Comparison of ENCODE assay signal across 22 cellular contexts in genomic region chr13:53520132-53520531, GRCh38.
DNase-seq lines count a peak whose midpoint lies in the region; ATAC-seq and TF ChIP-seq lines count a peak whose summit lies in the region.
"Had no signal": no experiment of that assay in that cellular context is flagged by ENCODE, and none has a peak within 500 bp of the region (broad histone marks: within the 10 kb centered on the region; RNA-seq: fewer than 3 reads in every experiment).

No MANE protein-coding gene starts in this region.

- DNase-seq in GM23338 (ENCODE audit: low spot score) = no peak
- DNase-seq in WTC11 (ENCODE audit: low spot score) = no peak
- DNase-seq in iPS-NIHi11 (ENCODE audit: low spot score) = peak; percentile 16
- no peak for DNase-seq in neural progenitor cell (ENCODE audit: low spot score)
- no peak for DNase-seq in effector CD8-positive, alpha-beta T cell (lab: John Stamatoyannopoulos, UW)
- DNase-seq in GM19240 (ENCODE audit: insufficient read length, low spot score) = no peak
- no peak for DNase-seq in NCI-H2029 (lab: John Stamatoyannopoulos, UW)
- DNase-seq: Caco-2; CD4-positive, CD25-positive, alpha-beta regulatory T cell; CD8-positive, alpha-beta T cell; DMS79; EL; GDM1; GOT3; H9 had no signal

- H3K27ac Mint-ChIP-seq in GM23338 (no peak overlapping the region), WTC11 (no peak overlapping the region), neural progenitor cell (peak overlapping the region; percentile 75)
- H3K27ac Mint-ChIP-seq: B cell; CD4-positive, CD25-positive, alpha-beta regulatory T cell; CD8-positive, alpha-beta T cell; H9 had no signal

- H3F3A ChIP-seq in GM23338 (replicated peaks; ENCODE audit: low read depth) (no peaks in the 10 kb centered on the region), neural progenitor cell (ENCODE audit: low read depth) (no peaks in the 10 kb centered on the region)

- H3K27me3 Mint-ChIP-seq in GM23338 (ENCODE audit: insufficient read depth, low read depth, poor library complexity) (no peaks in the 10 kb centered on the region), WTC11 (ENCODE audit: low read depth) (no peaks in the 10 kb centered on the region), neural progenitor cell (ENCODE audit: insufficient read depth, low read depth) (no peaks in the 10 kb centered on the region)
- H3K27me3 Mint-ChIP-seq: B cell; CD4-positive, CD25-positive, alpha-beta regulatory T cell had no signal

- no peak overlapping the region for H3K27ac ChIP-seq in GM23338 (ENCODE audit: low read depth)
- no peak overlapping the region for H3K27ac ChIP-seq in neural progenitor cell
- H3K27ac ChIP-seq: 22Rv1, BLaER1, C4-2B had no signal

- H3K9me3 ChIP-seq in neural progenitor cell (ENCODE audit: low read depth) = no peaks in the 10 kb centered on the region
- H3K9me3 ChIP-seq: BLaER1, Caco-2 had no signal

- ATAC-seq in GM23338 (peak; percentile 76), WTC11 (peak; percentile 78), esophagus mucosa (no peak)
- ATAC-seq: CD8-positive, alpha-beta T cell; GM12878; HCT116 had no signal

- H3K36me3 ChIP-seq in GM23338 (ENCODE audit: insufficient read depth) (no peaks in the 10 kb centered on the region), neural progenitor cell (no peaks in the 10 kb centered on the region)
- H3K36me3 ChIP-seq: BLaER1 had no signal

- H3K4me3 Mint-ChIP-seq in GM23338 (no peak overlapping the region), WTC11 (no peak overlapping the region), neural progenitor cell (no peak overlapping the region)
- H3K4me3 Mint-ChIP-seq: B cell; CD4-positive, CD25-positive, alpha-beta regulatory T cell; CD8-positive, alpha-beta T cell; H9 had no signal

- H3K9ac ChIP-seq in neural progenitor cell = no peak overlapping the region
- H3K9ac ChIP-seq: BLaER1 had no signal

- H3K9me2 ChIP-seq in GM23338 (ENCODE audit: insufficient read depth) = peaks cover 5% of the 10 kb centered on the region; the same call in 1 of the 2 replicates

- H3K4me2 ChIP-seq in GM23338 = no peak overlapping the region
- H3K4me2 ChIP-seq in neural progenitor cell = no peak overlapping the region
- H3K4me2 ChIP-seq: BLaER1 had no signal

- no peak overlapping the region for H3K4me3 ChIP-seq in GM23338
- no peak overlapping the region for H3K4me3 ChIP-seq in neural progenitor cell
- H3K4me3 ChIP-seq: BLaER1, GM12878 had no signal

- peak overlapping the region; percentile 29; the same call in 1 of the 2 replicates for H2AFZ ChIP-seq in GM23338
- H2AFZ ChIP-seq in neural progenitor cell (replicated peaks) = no peak overlapping the region

- H4K20me1 ChIP-seq in GM23338 (replicated peaks; ENCODE audit: insufficient read depth) (no peaks in the 10 kb centered on the region), neural progenitor cell (ENCODE audit: low read depth) (no peaks in the 10 kb centered on the region)
- H4K20me1 ChIP-seq: BLaER1 had no signal

- H3K27me3 ChIP-seq in GM23338 (ENCODE audit: insufficient read depth) (no peaks in the 10 kb centered on the region), neural progenitor cell (no peaks in the 10 kb centered on the region)
- H3K27me3 ChIP-seq: BLaER1 had no signal

- CTCF ChIA-PET in WTC11 (lab: Charles Lee) = no interaction called here

- H3K79me2 ChIP-seq in GM23338 (replicated peaks; ENCODE audit: insufficient read depth) (no peaks in the 10 kb centered on the region), neural progenitor cell (ENCODE audit: low read depth) (no peaks in the 10 kb centered on the region)

- POLR2A ChIA-PET in WTC11 (lab: Charles Lee) = no interaction called here

- no peaks in the 10 kb centered on the region for H3K36me3 Mint-ChIP-seq in GM23338 (ENCODE audit: low read depth)
- no peaks in the 10 kb centered on the region for H3K36me3 Mint-ChIP-seq in WTC11
- no peaks in the 10 kb centered on the region for H3K36me3 Mint-ChIP-seq in neural progenitor cell
- H3K36me3 Mint-ChIP-seq: CD4-positive, CD25-positive, alpha-beta regulatory T cell; CD8-positive, alpha-beta T cell had no signal

- H3K9me3 Mint-ChIP-seq in GM23338 (no peaks in the 10 kb centered on the region), WTC11 (peaks cover 3% of the 10 kb centered on the region), neural progenitor cell (no peaks in the 10 kb centered on the region)
- H3K9me3 Mint-ChIP-seq: H9 had no signal

- peaks cover 22% of the 10 kb centered on the region for H3K4me1 Mint-ChIP-seq in GM23338
- peaks cover 18% of the 10 kb centered on the region for H3K4me1 Mint-ChIP-seq in WTC11
- H3K4me1 Mint-ChIP-seq in neural progenitor cell = peaks cover 33% of the 10 kb centered on the region
- H3K4me1 Mint-ChIP-seq: B cell; CD4-positive, CD25-positive, alpha-beta regulatory T cell had no signal

- H3K4me1 ChIP-seq in GM23338 (ENCODE audit: insufficient read depth) (peaks cover 12% of the 10 kb centered on the region), neural progenitor cell (peaks cover 10% of the 10 kb centered on the region)
- H3K4me1 ChIP-seq: BLaER1, Caco-2 had no signal

- TF ChIP-seq CTCF in GM23338 (conservative IDR thresholded peaks at IDR 0.05; ENCODE audit: low read depth in 2 of 2) = no peak
- no peak for TF ChIP-seq CTCF in WTC11 (IDR thresholded peaks at IDR 0.05)
- TF ChIP-seq CTCF in neural progenitor cell (IDR thresholded peaks at IDR 0.05) = no peak

TF ChIP-seq in GM23338, 12 proteins besides CTCF, POLR2A, EP300 and RAD21 (continues in another document):
- TF ChIP-seq ETS1 (IDR thresholded peaks at IDR 0.05) (no peak), REST (IDR thresholded peaks at IDR 0.05; ENCODE audit: unreplicated experiment) (no peak)

TF ChIP-seq in WTC11, 78 proteins besides CTCF, POLR2A, EP300 and RAD21 (continues in another document):
- no peak for TF ChIP-seq SMAD3 (CRISPR knock-in tag; IDR thresholded peaks at IDR 0.05; ENCODE audit: borderline replicate concordance)
- no peak for TF ChIP-seq MXD4 (CRISPR knock-in tag; IDR thresholded peaks at IDR 0.05; ENCODE audit: borderline replicate concordance)
- TF ChIP-seq NR3C1 (CRISPR knock-in tag; conservative IDR thresholded peaks at IDR 0.05; ENCODE audit: low read depth) = no peak
- TF ChIP-seq KAT7 (CRISPR knock-in tag; IDR thresholded peaks at IDR 0.05; ENCODE audit: borderline replicate concordance) = no peak
- TF ChIP-seq NR1H2 (CRISPR knock-in tag; IDR thresholded peaks at IDR 0.05) = no peak
- no peak for TF ChIP-seq PREB (CRISPR knock-in tag; IDR thresholded peaks at IDR 0.05; ENCODE audit: borderline replicate concordance)
- TF ChIP-seq ZBTB21 (CRISPR knock-in tag; IDR thresholded peaks at IDR 0.05; ENCODE audit: borderline replicate concordance) = no peak
- no peak for TF ChIP-seq NFE2L1 (CRISPR knock-in tag; IDR thresholded peaks at IDR 0.05)
- no peak for TF ChIP-seq STAT6 (CRISPR knock-in tag; conservative IDR thresholded peaks at IDR 0.05; ENCODE audit: low read depth)
- TF ChIP-seq ZBTB43 (CRISPR knock-in tag; IDR thresholded peaks at IDR 0.05) = no peak
- no peak for TF ChIP-seq ZNF512 (CRISPR knock-in tag; IDR thresholded peaks at IDR 0.05; ENCODE audit: borderline replicate concordance)
